Comparison of ENCODE assay signal across 19 cellular contexts in the genomic region with DNA sequence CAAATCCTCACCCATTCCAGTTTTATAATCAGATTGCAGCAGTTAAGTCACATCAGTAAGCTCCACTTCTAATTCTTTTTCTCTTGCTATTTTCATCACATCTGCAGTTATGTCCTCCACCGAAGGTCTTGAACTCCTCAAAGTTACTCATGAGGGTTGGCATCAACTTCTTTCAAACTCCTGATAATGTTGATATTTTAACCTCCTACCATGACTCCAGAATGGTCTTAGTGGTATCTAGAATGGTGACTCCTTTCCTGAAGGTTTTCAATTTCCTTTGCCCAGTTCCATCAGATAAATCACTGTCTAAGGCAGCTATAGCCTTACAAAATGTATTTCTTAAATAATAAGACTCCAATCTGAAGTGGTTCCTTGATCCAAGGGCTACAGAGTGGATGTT. TPM values are rescaled to one million over a fixed set of nuclear protein-coding genes. Genes with fewer than 3 reads are reported as not detected.
"Had no signal": no experiment of that assay in that cellular context is flagged by ENCODE, and none has a peak within 500 bp of the region (broad histone marks: within the 10 kb centered on the region; RNA-seq: fewer than 3 reads in every experiment).

No MANE protein-coding gene starts in this region.

- H3K9me3 ChIP-seq: mucosa of descending colon, stomach, testis, upper lobe of left lung had no signal

- DNase-seq: activated B cell treated with CpG ODN at 0.5 μM for 24 hours; activated CD4-positive, alpha-beta T cell treated with anti-CD3 and anti-CD28 coated beads for 48 hours; activated CD8-positive, alpha-beta T cell treated with anti-CD3 and anti-CD28 coated beads for 36 hours; activated naive CD4-positive, alpha-beta T cell treated with Interleukin-2 at 50 U/mL for 16 hours; activated naive CD8-positive, alpha-beta T cell treated with anti-CD3 and anti-CD28 coated beads, Interleukin-2, amount 10 ng/mL, durations not matched to agents 7 days and 5 days; activated T-cell treated with anti-CD3 and anti-CD28 coated beads, Interleukin-2, amount 50 U/mL, for 1 hour; amygdala; erythroblast; mesenchymal stem cell; mucosa of descending colon; naive B cell; stimulated activated CD4-positive, alpha-beta T cell treated with anti-CD3 and anti-CD28 coated beads, Interleukin-15, amount 100 ng/mL, for 24 hours; stimulated activated CD4-positive, alpha-beta T cell treated with anti-CD3 and anti-CD28 coated beads, Interleukin-2, amount 100 ng/mL, for 48 hours; stomach; testis; upper lobe of left lung had no signal

- H3K4me3 ChIP-seq: coronary artery, mucosa of descending colon, skin epidermis, stomach, testis, upper lobe of left lung had no signal

- H3K36me3 ChIP-seq: stomach, upper lobe of left lung had no signal

- ATAC-seq: activated CD8-positive, alpha-beta T cell treated with anti-CD3 and anti-CD28 coated beads for 36 hours; activated T-helper 17 cell treated with anti-CD3 and anti-CD28 coated beads, Interleukin-2, amount 50 U/mL, for 72 hours; mucosa of descending colon had no signal

- H3K27ac ChIP-seq: coronary artery, skin epidermis, stomach, testis, upper lobe of left lung had no signal

- H3K27me3 ChIP-seq: stomach, testis, upper lobe of left lung had no signal

- H3K4me1 ChIP-seq: stomach, testis, upper lobe of left lung had no signal

RNA-seq across cellular contexts. Expression of gene EDIL3, which starts 53.8 kb away (rescaled TPM):
- total RNA-seq: activated B cell treated with CpG ODN at 0.5 μM for 24 hours; activated CD8-positive, alpha-beta T cell treated with anti-CD3 and anti-CD28 coated beads for 36 hours; activated naive CD8-positive, alpha-beta T cell treated with anti-CD3 and anti-CD28 coated beads, Interleukin-2, amount 10 ng/mL, durations not matched to agents 7 days and 5 days; activated T-helper 17 cell treated with anti-CD3 and anti-CD28 coated beads, Interleukin-2, amount 50 U/mL, for 72 hours had no signal
